In the genomic region with DNA sequence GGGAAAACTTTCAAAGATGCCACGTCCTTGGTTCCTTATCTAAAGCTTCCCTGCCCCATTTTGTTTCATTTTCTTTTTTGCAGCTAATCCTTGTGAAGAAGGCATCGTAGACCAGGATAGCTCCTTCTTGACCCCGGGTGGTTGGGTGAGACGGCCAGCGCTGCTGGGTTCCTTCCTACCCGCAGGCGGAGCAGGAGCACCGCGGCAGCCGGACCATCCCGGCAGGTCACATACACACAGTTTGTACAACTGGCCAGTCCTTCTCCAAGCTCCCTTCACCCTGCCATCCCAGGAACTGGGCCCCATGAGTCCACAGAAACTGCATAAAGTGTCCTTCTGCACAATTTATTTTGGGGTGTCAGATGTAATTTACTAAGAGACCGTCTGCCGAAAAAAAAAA, we compare ENCODE assay signal across 25 cellular contexts.
"Had no signal": no experiment of that assay in that cellular context is flagged by ENCODE, and none has a peak within 500 bp of the region (broad histone marks: within the 10 kb centered on the region; RNA-seq: fewer than 3 reads in every experiment).

No MANE protein-coding gene starts in this region.

- H3K27ac ChIP-seq: breast epithelium, esophagus muscularis mucosa, pancreas, prostate gland, skin epidermis, stomach, thyroid gland, upper lobe of left lung, vagina had no signal

- H3K4me3 ChIP-seq: breast epithelium, esophagus muscularis mucosa, pancreas, prostate gland, skin epidermis, stomach, thyroid gland, upper lobe of left lung, vagina had no signal

- H3K4me1 ChIP-seq: breast epithelium, esophagus muscularis mucosa, pancreas, prostate gland, stomach, thyroid gland, upper lobe of left lung, vagina had no signal

- H3K27me3 ChIP-seq: breast epithelium, pancreas, thyroid gland, upper lobe of left lung, vagina had no signal

- DNase-seq: activated CD4-positive, alpha-beta T cell treated with anti-CD3 and anti-CD28 coated beads for 4 hours; activated CD4-positive, alpha-beta T cell treated with anti-CD3 and anti-CD28 coated beads, Interleukin-2, amount 50 U/mL, for 4 hours; activated naive CD4-positive, alpha-beta T cell; activated T-cell treated with anti-CD3 and anti-CD28 coated beads for 4 hours; activated T-cell treated with anti-CD3 and anti-CD28 coated beads, Interleukin-2, amount 50 U/mL, for 72 hours; dermis blood vessel endothelial cell; effector CD4-positive, alpha-beta T cell; foreskin melanocyte; islet precursor cell; left cardiac atrium; naive B cell; nephron progenitor cell; pancreas; stimulated activated CD4-positive, alpha-beta T cell treated with anti-CD3 and anti-CD28 coated beads, Interleukin-1b, Interleukin-23, amount 100 ng/mL, for 48 hours; stimulated activated CD4-positive, alpha-beta T cell treated with anti-CD3 and anti-CD28 coated beads, Interleukin-4, amount 100 ng/mL, for 4 hours; stimulated activated CD8-positive, alpha-beta memory T cell treated with anti-CD3 and anti-CD28 coated beads, Interleukin-4, amount 100 ng/mL, for 48 hours; stomach; thyroid gland; upper lobe of left lung had no signal

- H3K9me3 ChIP-seq: breast epithelium, esophagus muscularis mucosa, pancreas, prostate gland, stomach, thyroid gland, upper lobe of left lung, vagina had no signal

- FAIRE-seq: colon, pancreas had no signal

- H3K36me3 ChIP-seq: breast epithelium, esophagus muscularis mucosa, pancreas, prostate gland, stomach, thyroid gland, upper lobe of left lung, vagina had no signal
